13 cellular contexts compared by ENCODE assay signal in genomic region chr11:96198466-96198808, GRCh38.
DNase-seq lines count a peak whose midpoint lies in the region; ATAC-seq and TF ChIP-seq lines count a peak whose summit lies in the region.
"Had no signal": no experiment of that assay in that cellular context is flagged by ENCODE, and none has a peak within 500 bp of the region (broad histone marks: within the 10 kb centered on the region; RNA-seq: fewer than 3 reads in every experiment).

No MANE protein-coding gene starts in this region.

- 96 to 100% (median 98%) methylated on average over 4 of the region's 4 CpGs for WGBS in heart left ventricle, 4 donors
- 93 to 94% methylated on average over 4 of the region's 4 CpGs for WGBS in lower leg skin, 2 donors

- H3K4me1 ChIP-seq in heart left ventricle = peaks cover 0 to 56% (median 20%) of the 10 kb centered on the region in 12 donors

- DNase-seq in NCI-H2107 (lab: John Stamatoyannopoulos, UW) (no peak), brain microvascular endothelial cell (no peak), heart left ventricle (no peak), lower leg skin (ENCODE audit: low spot score in 2 of 2) (no peak)
- DNase-seq: DMS 273 treated with DMSO at 0.1 percent for 48 hours; effector CD8-positive, alpha-beta T cell; GOT3; NCI-H1105 had no signal

- H3K27ac ChIP-seq in cingulate gyrus (ENCODE audit: low read depth, low read length) = peak overlapping the region; percentile 7
- no peak overlapping the region for H3K27ac ChIP-seq in brain microvascular endothelial cell
- H3K27ac ChIP-seq in heart left ventricle = peak overlapping the region in 1 of 12 donors; percentile 1
- H3K27ac ChIP-seq: thoracic aorta had no signal

- ATAC-seq in GM18517 (IDR thresholded peaks at IDR 0.05; ENCODE audit: unreplicated experiment) = peak; percentile 7
- peak; percentile 27 for ATAC-seq in GM21423 (IDR thresholded peaks at IDR 0.05; ENCODE audit: unreplicated experiment)
- ATAC-seq in HG03342 (IDR thresholded peaks at IDR 0.05; ENCODE audit: unreplicated experiment) = peak; percentile 25
- ATAC-seq in heart left ventricle = no peak

- TF ChIP-seq CTCF in brain microvascular endothelial cell (IDR thresholded peaks at IDR 0.05; ENCODE audit: low read depth, low read length, missing control alignments) (no peak), heart left ventricle (IDR thresholded peaks at IDR 0.05) (no peak), lower leg skin (IDR thresholded peaks at IDR 0.05) (no peak)

- H3K27me3 ChIP-seq in brain microvascular endothelial cell (replicated peaks) (no peaks in the 10 kb centered on the region), heart left ventricle (no peaks in the 10 kb centered on the region)

- no peak overlapping the region for H3K4me3 ChIP-seq in brain microvascular endothelial cell (ENCODE audit: low read depth, low read length)
- no peak overlapping the region for H3K4me3 ChIP-seq in heart left ventricle
- no peak overlapping the region for H3K4me3 ChIP-seq in lower leg skin (ENCODE audit: low read depth, poor library complexity, severe bottlenecking)
- H3K4me3 ChIP-seq: thoracic aorta had no signal

- intact Hi-C loops in heart left ventricle (cut with DNase I) = no loop called here
- intact Hi-C loops in lower leg skin (cut with DNase I; ENCODE audit: low total_unique reads) = no loop called here

- in situ Hi-C loops in brain microvascular endothelial cell (cut with HindIII; ENCODE audit: low pct_ligation_motif_present, low sequenced_read_pairs) = no loop called here

- no peaks in the 10 kb centered on the region for H3K9me3 ChIP-seq in heart left ventricle
- H3K9me3 ChIP-seq: thoracic aorta had no signal

- TF ChIP-seq POLR2A in heart left ventricle (IDR thresholded peaks at IDR 0.05) = no peak
- no peak for TF ChIP-seq POLR2A in lower leg skin (IDR thresholded peaks at IDR 0.05)

- H3K36me3 ChIP-seq in brain microvascular endothelial cell (replicated peaks) (no peaks in the 10 kb centered on the region), heart left ventricle (no peaks in the 10 kb centered on the region)
- H3K36me3 ChIP-seq: thoracic aorta had no signal

Comparison
In these comparisons a context has a peak if more than half of its experiments do, and no peak if none do; other contexts are left out.
1. ATAC-seq: peak in GM18517 (single experiment), GM21423 (single experiment) and HG03342 (single experiment); none in heart left ventricle (0 of 4).